ENCODE assay signal across 8 cellular contexts in the genomic region with DNA sequence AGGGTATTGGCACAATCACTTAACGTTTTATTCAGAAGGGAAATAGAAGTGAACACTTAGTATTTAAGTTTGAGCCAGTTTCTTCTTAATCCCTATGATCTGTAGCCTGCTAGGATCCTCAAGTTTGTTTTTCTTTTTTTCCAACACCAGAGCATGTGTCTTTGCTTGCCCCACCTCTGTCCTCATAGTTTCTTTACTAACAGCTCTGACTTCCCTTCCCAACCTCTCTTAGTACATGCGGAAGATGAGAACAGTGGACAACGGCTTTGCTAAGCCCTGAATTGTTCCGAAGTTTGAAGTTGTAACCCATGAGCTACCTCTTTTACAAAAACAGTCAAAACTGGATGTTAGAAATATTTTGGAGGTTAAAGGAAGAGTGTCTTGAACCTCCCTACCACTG.
DNase-seq lines count a peak whose midpoint lies in the region; ATAC-seq and TF ChIP-seq lines count a peak whose summit lies in the region.

No MANE protein-coding gene starts in this region.

- H3K79me2 ChIP-seq in SU-DHL-6 (ENCODE audit: insufficient read depth, low read length), result no peaks in the 10 kb centered on the region

- peak; percentile 37 for ATAC-seq in GM19043 (IDR thresholded peaks at IDR 0.05; ENCODE audit: low read depth, unreplicated experiment)
- peak; percentile 57 for ATAC-seq in HG03045 (IDR thresholded peaks at IDR 0.05; ENCODE audit: unreplicated experiment)

- peak overlapping the region; percentile 72 for H2AFZ ChIP-seq in SU-DHL-6 (ENCODE audit: low read depth, low read length, severe bottlenecking)

- H3K9me3 ChIP-seq in SU-DHL-6 (ENCODE audit: insufficient read depth, low read length), result no peaks in the 10 kb centered on the region
- H3K9me3 ChIP-seq in BE2C, result no peaks in the 10 kb centered on the region; the same call in 1 of the 2 replicates

- H3K4me3 ChIP-seq in SU-DHL-6 (ENCODE audit: insufficient read depth, low read length, poor library complexity, severe bottlenecking), result no peak overlapping the region
- peak overlapping the region; percentile 32 for H3K4me3 ChIP-seq in rectal smooth muscle tissue (ENCODE audit: low read length)
- no peak overlapping the region for H3K4me3 ChIP-seq in BE2C (ENCODE audit: low read depth, low read length)

- TF ChIP-seq CTCF in SU-DHL-6 (IDR thresholded peaks at IDR 0.05; ENCODE audit: insufficient read depth, low read length, poor library complexity, severe bottlenecking) (no peak), BE2C (IDR thresholded peaks at IDR 0.05; ENCODE audit: low read depth, low read length) (no peak)

- H3K9ac ChIP-seq in SU-DHL-6 (ENCODE audit: low read length), result peak overlapping the region; percentile 16
- H3K9ac ChIP-seq in rectal smooth muscle tissue (ENCODE audit: low read length), result no peak overlapping the region

- no peaks in the 10 kb centered on the region for H3K4me1 ChIP-seq in rectal smooth muscle tissue (ENCODE audit: control insufficient read depth, insufficient read depth, low read length)
- no peaks in the 10 kb centered on the region for H3K4me1 ChIP-seq in BE2C

- no peaks in the 10 kb centered on the region for H3K9me2 ChIP-seq in SU-DHL-6 (replicated peaks; ENCODE audit: insufficient read depth, low read length)

- in situ Hi-C loops in ACHN (cut with HindIII; ENCODE audit: low pct_ligation_motif_present, low pct_unique_long_range_greater_than_20kb, low sequenced_read_pairs), result no loop called here

- H3K27ac ChIP-seq in SU-DHL-6 (ENCODE audit: low read depth, low read length), result no peak overlapping the region
- no peak overlapping the region for H3K27ac ChIP-seq in rectal smooth muscle tissue (ENCODE audit: low read depth, low read length)

- H3K4me2 ChIP-seq in SU-DHL-6 (ENCODE audit: low read depth, low read length, poor library complexity, severe bottlenecking), result peak overlapping the region; percentile 56

- H3K27me3 ChIP-seq in SU-DHL-6 (ENCODE audit: low read length) (no peaks in the 10 kb centered on the region), rectal smooth muscle tissue (ENCODE audit: control insufficient read depth, insufficient read depth, low read length) (no peaks in the 10 kb centered on the region), BE2C (no peaks in the 10 kb centered on the region)

- H3K36me3 ChIP-seq in SU-DHL-6 (ENCODE audit: low read length) (no peaks in the 10 kb centered on the region), rectal smooth muscle tissue (ENCODE audit: control insufficient read depth, insufficient read depth, low read length) (no peaks in the 10 kb centered on the region), BE2C (no peaks in the 10 kb centered on the region)

- intact Hi-C loops in head of caudate nucleus (cut with DNase I), result no loop called here

- no peak for DNase-seq in NCI-H2107 (lab: John Stamatoyannopoulos, UW)
- no peak for DNase-seq in head of caudate nucleus
- DNase-seq in BE2C, result no peak
- DNase-seq in ACHN, result no peak

- H4K20me1 ChIP-seq in SU-DHL-6 (ENCODE audit: low read depth, low read length), result no peaks in the 10 kb centered on the region

- H3F3A ChIP-seq in SU-DHL-6 (ENCODE audit: insufficient read depth), result no peaks in the 10 kb centered on the region
